Comparison of ENCODE assay signal across 1 cellular context in the genomic region with DNA sequence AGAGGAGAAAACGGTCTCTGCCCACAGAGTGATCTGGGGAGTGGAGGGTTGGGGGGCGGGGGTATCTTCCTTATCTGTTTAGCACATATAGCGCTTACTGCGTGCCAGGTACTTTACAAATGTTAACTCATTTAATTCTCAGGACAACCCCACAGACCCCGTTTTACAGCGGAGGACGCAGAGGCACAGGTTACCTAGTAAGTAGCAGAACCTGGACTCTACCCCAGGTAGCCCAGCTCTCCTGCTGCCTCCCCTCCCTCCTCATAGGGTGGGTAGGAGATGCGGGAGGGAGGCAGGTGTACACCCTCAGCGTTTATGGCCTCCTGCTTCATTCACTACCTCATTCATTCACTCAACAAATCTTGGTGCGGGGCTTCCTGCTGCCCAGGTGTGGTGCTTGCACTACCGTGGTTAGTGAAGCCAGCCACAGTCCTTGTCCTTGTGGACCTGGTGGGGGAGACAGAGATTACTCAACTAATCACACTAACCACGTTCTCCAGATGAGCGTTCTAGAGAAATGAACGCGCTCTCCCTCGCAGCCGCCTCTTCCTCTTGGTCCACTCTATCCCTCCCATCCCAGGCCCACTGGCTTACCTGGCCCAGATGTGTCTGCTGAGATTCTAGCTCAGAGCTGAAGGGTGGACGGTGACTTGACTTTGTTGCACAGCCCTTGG.
TF ChIP-seq lines count a peak whose summit lies in the region.

No MANE protein-coding gene starts in this region.

TF ChIP-seq in GM12878, 131 proteins besides CTCF, POLR2A, EP300 and RAD21 (continued from another document):
- TF ChIP-seq, protein P1, sequence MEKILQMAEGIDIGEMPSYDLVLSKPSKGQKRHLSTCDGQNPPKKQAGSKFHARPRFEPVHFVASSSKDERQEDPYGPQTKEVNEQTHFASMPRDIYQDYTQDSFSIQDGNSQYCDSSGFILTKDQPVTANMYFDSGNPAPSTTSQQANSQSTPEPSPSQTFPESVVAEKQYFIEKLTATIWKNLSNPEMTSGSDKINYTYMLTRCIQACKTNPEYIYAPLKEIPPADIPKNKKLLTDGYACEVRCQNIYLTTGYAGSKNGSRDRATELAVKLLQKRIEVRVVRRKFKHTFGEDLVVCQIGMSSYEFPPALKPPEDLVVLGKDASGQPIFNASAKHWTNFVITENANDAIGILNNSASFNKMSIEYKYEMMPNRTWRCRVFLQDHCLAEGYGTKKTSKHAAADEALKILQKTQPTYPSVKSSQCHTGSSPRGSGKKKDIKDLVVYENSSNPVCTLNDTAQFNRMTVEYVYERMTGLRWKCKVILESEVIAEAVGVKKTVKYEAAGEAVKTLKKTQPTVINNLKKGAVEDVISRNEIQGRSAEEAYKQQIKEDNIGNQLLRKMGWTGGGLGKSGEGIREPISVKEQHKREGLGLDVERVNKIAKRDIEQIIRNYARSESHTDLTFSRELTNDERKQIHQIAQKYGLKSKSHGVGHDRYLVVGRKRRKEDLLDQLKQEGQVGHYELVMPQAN (conservative IDR thresholded peaks at IDR 0.05): no peak
- TF ChIP-seq LARP7 (IDR thresholded peaks at IDR 0.05) (0 out of 2 replicates have a peak, but pooled peaks have one; percentile 18), RUNX3 (IDR thresholded peaks at IDR 0.05; ENCODE audit: low read length) (peak; percentile 29; the same call in 1 of the 2 replicates), RB1 (IDR thresholded peaks at IDR 0.05; ENCODE audit: borderline replicate concordance) (no peak), ZNF274 (IDR thresholded peaks at IDR 0.05; ENCODE audit: insufficient read depth, insufficient read length) (no peak), ATF3 (IDR thresholded peaks at IDR 0.05; ENCODE audit: borderline replicate concordance, extremely low read depth, low read depth, low read length) (no peak)
- TF ChIP-seq, protein P2, sequence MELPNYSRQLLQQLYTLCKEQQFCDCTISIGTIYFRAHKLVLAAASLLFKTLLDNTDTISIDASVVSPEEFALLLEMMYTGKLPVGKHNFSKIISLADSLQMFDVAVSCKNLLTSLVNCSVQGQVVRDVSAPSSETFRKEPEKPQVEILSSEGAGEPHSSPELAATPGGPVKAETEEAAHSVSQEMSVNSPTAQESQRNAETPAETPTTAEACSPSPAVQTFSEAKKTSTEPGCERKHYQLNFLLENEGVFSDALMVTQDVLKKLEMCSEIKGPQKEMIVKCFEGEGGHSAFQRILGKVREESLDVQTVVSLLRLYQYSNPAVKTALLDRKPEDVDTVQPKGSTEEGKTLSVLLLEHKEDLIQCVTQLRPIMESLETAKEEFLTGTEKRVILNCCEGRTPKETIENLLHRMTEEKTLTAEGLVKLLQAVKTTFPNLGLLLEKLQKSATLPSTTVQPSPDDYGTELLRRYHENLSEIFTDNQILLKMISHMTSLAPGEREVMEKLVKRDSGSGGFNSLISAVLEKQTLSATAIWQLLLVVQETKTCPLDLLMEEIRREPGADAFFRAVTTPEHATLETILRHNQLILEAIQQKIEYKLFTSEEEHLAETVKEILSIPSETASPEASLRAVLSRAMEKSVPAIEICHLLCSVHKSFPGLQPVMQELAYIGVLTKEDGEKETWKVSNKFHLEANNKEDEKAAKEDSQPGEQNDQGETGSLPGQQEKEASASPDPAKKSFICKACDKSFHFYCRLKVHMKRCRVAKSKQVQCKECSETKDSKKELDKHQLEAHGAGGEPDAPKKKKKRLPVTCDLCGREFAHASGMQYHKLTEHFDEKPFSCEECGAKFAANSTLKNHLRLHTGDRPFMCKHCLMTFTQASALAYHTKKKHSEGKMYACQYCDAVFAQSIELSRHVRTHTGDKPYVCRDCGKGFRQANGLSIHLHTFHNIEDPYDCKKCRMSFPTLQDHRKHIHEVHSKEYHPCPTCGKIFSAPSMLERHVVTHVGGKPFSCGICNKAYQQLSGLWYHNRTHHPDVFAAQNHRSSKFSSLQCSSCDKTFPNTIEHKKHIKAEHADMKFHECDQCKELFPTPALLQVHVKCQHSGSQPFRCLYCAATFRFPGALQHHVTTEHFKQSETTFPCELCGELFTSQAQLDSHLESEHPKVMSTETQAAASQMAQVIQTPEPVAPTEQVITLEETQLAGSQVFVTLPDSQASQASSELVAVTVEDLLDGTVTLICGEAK (IDR thresholded peaks at IDR 0.05; ENCODE audit: borderline replicate concordance): no peak
